ENCODE assay signal across 25 cellular contexts in the genomic region with DNA sequence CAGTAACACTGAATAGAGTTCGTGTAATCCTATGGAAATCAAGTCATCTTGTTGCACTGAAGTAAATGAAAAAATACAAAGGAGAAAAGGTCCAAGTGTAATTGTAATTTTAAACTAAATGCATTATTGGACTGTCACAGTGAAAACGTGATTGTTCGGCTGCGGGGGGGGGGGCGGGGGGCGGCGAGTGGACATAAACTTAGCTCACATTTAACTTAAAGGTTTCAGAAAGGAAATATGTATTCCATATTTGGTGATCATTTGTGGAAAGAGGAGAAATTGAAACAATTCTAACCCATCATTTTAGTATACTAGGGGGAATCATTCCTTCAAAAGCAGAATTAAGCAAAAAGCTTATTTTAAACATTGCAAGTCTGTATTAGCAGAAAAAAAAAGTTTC.
A peak's percentile ranks its signal among the peaks of the same experiment; 100 is the strongest.
DNase-seq lines count a peak whose midpoint lies in the region; ATAC-seq, FAIRE-seq and TF ChIP-seq lines count a peak whose summit lies in the region.
"Had no signal": no experiment of that assay in that cellular context is flagged by ENCODE, and none has a peak within 500 bp of the region (broad histone marks: within the 10 kb centered on the region; RNA-seq: fewer than 3 reads in every experiment).

No MANE protein-coding gene starts in this region.

- intact Hi-C loops in sigmoid colon (cut with DNase I) (loop anchor here (2.0 to 10.0 kb wide), 8 partner anchors 309 to 1455 kb away; partner anchors contain the start of gene ETAA1), CD14-positive monocyte (cut with micrococcal nuclease) (loop anchor here (5.0 to 10.0 kb wide), 2 partner anchors 145 to 147 kb away; partner anchors contain the start of gene MEIS1 (in 1 of the 2))

- TF ChIP-seq EP300 in A549 (IDR thresholded peaks at IDR 0.05) (no peak), sigmoid colon (IDR thresholded peaks at IDR 0.05) (no peak)

- H3K9me3 Mint-ChIP-seq in mesothelial cell of epicardium (no peaks in the 10 kb centered on the region), CD14-positive monocyte (peaks cover 0 to 17% (median 10%) of the 10 kb centered on the region in 7 donors)
- H3K9me3 Mint-ChIP-seq: activated T-cell treated with anti-CD3 and anti-CD28 coated beads, Interleukin-2, amount 50 U/mL, for 4 hours; T-helper 1 cell treated with Interleukin-12 subunit alpha and Interleukin-12 subunit beta and Interleukin-4 antibody, amounts not matched to agents 30 μg/mL and 1 μg/mL, for 36 hours had no signal

- TF ChIP-seq RAD21 in A549 (conservative IDR thresholded peaks at IDR 0.05 in 1 of 2, IDR thresholded peaks at IDR 0.05 in 1 of 2), result no peak

- H3K27ac Mint-ChIP-seq in mesothelial cell of epicardium, result peak overlapping the region; percentile 99
- no peak overlapping the region for H3K27ac Mint-ChIP-seq in CD14-positive monocyte
- H3K27ac Mint-ChIP-seq: CD8-positive, alpha-beta memory T cell; T-helper 1 cell treated with Interleukin-12 subunit alpha and Interleukin-12 subunit beta and Interleukin-4 antibody, amounts not matched to agents 30 μg/mL and 1 μg/mL, for 36 hours had no signal

- DNase-seq in A549 (ENCODE audit: low read depth in 1 of 2, low spot score in 1 of 2) (no peak), mesothelial cell of epicardium (ENCODE audit: low spot score in 2 of 2, unreplicated experiment in 2 of 2) (no peak), sigmoid colon (no peak), CD14-positive monocyte (ENCODE audit: low spot score) (no peak), substantia nigra (lab: John Stamatoyannopoulos, UW) (no peak), DMS153 (lab: John Stamatoyannopoulos, UW) (no peak), NCI-H2196 treated with DMSO at 0.1 percent for 48 hours (lab: John Stamatoyannopoulos, UW; ENCODE audit: unreplicated experiment) (no peak)
- DNase-seq: 8988T; activated CD4-positive, alpha-beta T cell treated with anti-CD3 and anti-CD28 coated beads for 4 hours; activated T-cell treated with anti-CD3 and anti-CD28 coated beads, Interleukin-2, amount 50 U/mL, for 4 hours; AML-193; brain microvascular endothelial cell; CD8-positive, alpha-beta memory T cell; GF-D8; NCI-H1105 treated with DMSO at 0.1 percent for 48 hours; NCI-H2029 treated with DMSO at 0.1 percent for 48 hours; NCI-H226; NCI-H774; stimulated activated CD4-positive, alpha-beta T cell treated with anti-CD3 and anti-CD28 coated beads, Interleukin-2, amount 100 ng/mL, for 24 hours had no signal

- TF ChIP-seq POLR2A in A549 (IDR thresholded peaks at IDR 0.05; ENCODE audit: low read length), result no peak
- TF ChIP-seq POLR2A in sigmoid colon (IDR thresholded peaks at IDR 0.05), result no peak

- WGBS in A549 (ENCODE audit: missing lambda C conversion rate), result 13% methylated on average over 7 of the region's 7 CpGs
- 42 to 49% methylated on average over 7 of the region's 7 CpGs for WGBS in sigmoid colon, 2 donors

- ATAC-seq in A549, result no peak
- ATAC-seq: activated T-cell treated with anti-CD3 and anti-CD28 coated beads, Interleukin-2, amount 50 U/mL, for 4 hours had no signal

- TF ChIP-seq CTCF in A549 (IDR thresholded peaks at IDR 0.05), result no peak
- no peak for TF ChIP-seq CTCF in mesothelial cell of epicardium (IDR thresholded peaks at IDR 0.05; ENCODE audit: unreplicated experiment)
- TF ChIP-seq CTCF in sigmoid colon (IDR thresholded peaks at IDR 0.05), result no peak
- no peak for TF ChIP-seq CTCF in CD14-positive monocyte (IDR thresholded peaks at IDR 0.05)

- H3K27me3 Mint-ChIP-seq in mesothelial cell of epicardium (ENCODE audit: low read depth), result no peaks in the 10 kb centered on the region
- H3K27me3 Mint-ChIP-seq in CD14-positive monocyte (ENCODE audit: low read depth in 3 of 3), result peaks cover 16 to 55% (median 16%) of the 10 kb centered on the region in 3 donors

- H3K4me1 ChIP-seq in A549, result peaks cover 28% of the 10 kb centered on the region
- no peaks in the 10 kb centered on the region for H3K4me1 ChIP-seq in endocrine pancreas (ENCODE audit: control insufficient read depth, insufficient read depth, low read length)
- H3K4me1 ChIP-seq in sigmoid colon, result peaks cover 0 to 38% (median 21%) of the 10 kb centered on the region in 4 donors

- H3K27ac ChIP-seq in A549 (no peak overlapping the region), sigmoid colon (peak overlapping the region; percentile 95 to 99 (median 98)), substantia nigra (ENCODE audit: low read depth, low read length, poor library complexity, severe bottlenecking) (no peak overlapping the region)
- H3K27ac ChIP-seq: brain microvascular endothelial cell, RWPE1 had no signal

- H3K4me3 ChIP-seq in A549 (no peak overlapping the region), endocrine pancreas (ENCODE audit: control insufficient read depth, insufficient read depth, low read length) (peak overlapping the region; percentile 84), sigmoid colon (peak overlapping the region in 3 of 4 donors; percentile 63 to 73 (median 73))
- H3K4me3 ChIP-seq: skin epidermis had no signal

- peak overlapping the region; percentile 89 for H3K4me3 Mint-ChIP-seq in mesothelial cell of epicardium
- peak overlapping the region in 1 of 2 donors; percentile 74 for H3K4me3 Mint-ChIP-seq in CD14-positive monocyte
- H3K4me3 Mint-ChIP-seq: activated T-cell treated with anti-CD3 and anti-CD28 coated beads, Interleukin-2, amount 50 U/mL, for 4 hours; CD8-positive, alpha-beta memory T cell; IgD-negative memory B cell; T-helper 1 cell treated with Interleukin-12 subunit alpha and Interleukin-12 subunit beta and Interleukin-4 antibody, amounts not matched to agents 30 μg/mL and 1 μg/mL, for 36 hours had no signal

- H3K4me2 ChIP-seq in A549, result no peak overlapping the region

- peaks cover 2% of the 10 kb centered on the region for H3K27me3 ChIP-seq in endocrine pancreas (ENCODE audit: control insufficient read depth, insufficient read depth, low read length)
- peaks cover 0 to 3% (median 3%) of the 10 kb centered on the region in 3 donors for H3K27me3 ChIP-seq in sigmoid colon

- H3K4me1 Mint-ChIP-seq in mesothelial cell of epicardium (peaks cover 45% of the 10 kb centered on the region), CD14-positive monocyte (peaks cover 34% of the 10 kb centered on the region)

- FAIRE-seq in A549 (lab: Jason Lieb, UNC), result no peak
- FAIRE-seq: GM18507 had no signal

- H3K36me3 Mint-ChIP-seq in mesothelial cell of epicardium, result no peaks in the 10 kb centered on the region
- peaks cover 0 to 2% of the 10 kb centered on the region in 2 donors for H3K36me3 Mint-ChIP-seq in CD14-positive monocyte
- H3K36me3 Mint-ChIP-seq: CD8-positive, alpha-beta memory T cell had no signal

- H3K9me3 ChIP-seq in A549, result no peaks in the 10 kb centered on the region
- no peaks in the 10 kb centered on the region for H3K9me3 ChIP-seq in endocrine pancreas (ENCODE audit: control insufficient read depth, low read length)
- no peaks in the 10 kb centered on the region for H3K9me3 ChIP-seq in sigmoid colon

- no peak overlapping the region for H3K9ac ChIP-seq in endocrine pancreas (ENCODE audit: control insufficient read depth, insufficient read depth, low read length)

- no peaks in the 10 kb centered on the region for H3K36me3 ChIP-seq in endocrine pancreas (ENCODE audit: control insufficient read depth, insufficient read depth, low read length)
- no peaks in the 10 kb centered on the region for H3K36me3 ChIP-seq in sigmoid colon
- H3K36me3 ChIP-seq: brain microvascular endothelial cell had no signal

- POLR2A ChIA-PET in A549 (lab: Yijun Ruan, JAX), result interaction anchor here (0.7 kb wide), 2 partner anchors 58 to 1212 kb away, joined by 4 to 5 read pairs; no protein-coding TSS in a partner anchor

- CTCF ChIA-PET in A549 (lab: Yijun Ruan, JAX), result interaction anchor here (0.9 kb wide), 1 partner anchor 1071 kb away, joined by 3 read pairs; no protein-coding TSS in a partner anchor

TF ChIP-seq in A549, 52 proteins besides CTCF, POLR2A, EP300 and RAD21:
- TF ChIP-seq CBX8 (IDR thresholded peaks at IDR 0.05) (peak; percentile 67; the same call in 1 of the 2 replicates), KDM5A (IDR thresholded peaks at IDR 0.05) (no peak)

Comparison
In these comparisons a context has a peak if more than half of its experiments do, and no peak if none do; other contexts are left out.
1. H3K27ac ChIP-seq: peak in sigmoid colon (4 of 4); none in A549 (0 of 2) and substantia nigra (single experiment).